Comparison of ENCODE assay signal across 13 cellular contexts in the genomic region with DNA sequence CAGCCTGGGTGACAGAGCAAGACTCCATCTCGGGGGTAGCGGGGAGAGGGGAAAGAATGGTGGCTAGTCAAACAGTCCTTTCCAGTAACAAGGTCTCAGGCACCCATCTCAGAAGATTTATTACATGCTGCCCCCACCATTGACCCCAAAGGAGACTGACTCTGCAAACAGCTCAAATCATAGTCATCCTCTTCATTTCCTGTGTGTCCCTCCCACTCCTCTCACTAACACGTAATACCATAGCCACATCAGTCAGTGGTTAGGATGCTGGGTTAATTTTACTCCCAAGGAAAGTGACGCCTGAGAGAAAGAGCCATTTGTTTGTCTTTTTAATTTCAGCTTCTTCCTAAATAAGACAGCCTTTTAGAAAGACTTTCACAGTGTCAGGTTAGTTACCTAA. TPM values are rescaled to one million over a fixed set of nuclear protein-coding genes. Genes with fewer than 3 reads are reported as not detected.
DNase-seq lines count a peak whose midpoint lies in the region; ATAC-seq and TF ChIP-seq lines count a peak whose summit lies in the region.
"Had no signal": no experiment of that assay in that cellular context is flagged by ENCODE, and none has a peak within 500 bp of the region (broad histone marks: within the 10 kb centered on the region; RNA-seq: fewer than 3 reads in every experiment).

No MANE protein-coding gene starts in this region.

- peaks cover 83% of the 10 kb centered on the region for H3K4me1 Mint-ChIP-seq in HFFc6 (ENCODE audit: low read depth)

- CTCF ChIA-PET in PC-3 (lab: Charles Lee): no interaction called here
- CTCF ChIA-PET in PC-9 (lab: Charles Lee): no interaction called here

- H3K36me3 ChIP-seq in PC-3 (ENCODE audit: low read depth, low read length) (no peaks in the 10 kb centered on the region), PC-9 (ENCODE audit: low read depth) (no peaks in the 10 kb centered on the region), right lobe of liver (no peaks in the 10 kb centered on the region)
- H3K36me3 ChIP-seq: gastrocnemius medialis, left ventricle myocardium inferior had no signal

- DNase-seq in GM10266 (ENCODE audit: extremely low spot score) (peak; percentile 10), HFFc6 (peak; percentile 12), PC-3 (peak; percentile 9), kidney tubule cell (ENCODE audit: low spot score) (peak; percentile 86), GF-D8 (lab: John Stamatoyannopoulos, UW) (no peak), PC-9 (no peak), right lobe of liver (no peak)
- DNase-seq: central memory CD4-positive, alpha-beta T cell; gastrocnemius medialis; left ventricle myocardium inferior; NCI-H1105 treated with DMSO at 0.1 percent for 48 hours; stimulated activated CD4-positive, alpha-beta T cell treated with anti-CD3 and anti-CD28 coated beads, Interleukin-4, amount 100 ng/mL, for 24 hours had no signal

- POLR2A ChIA-PET in PC-3 (lab: Charles Lee; ENCODE audit: unreplicated experiment): no interaction called here
- POLR2A ChIA-PET in PC-9 (lab: Charles Lee; ENCODE audit: unreplicated experiment): interaction anchor here (0.5 kb wide), 1 partner anchor 66 kb away, joined by 6 read pairs; no protein-coding TSS in a partner anchor

- TF ChIP-seq CTCF in GM10266 (IDR thresholded peaks at IDR 0.05; ENCODE audit: control insufficient read depth, insufficient read depth, low read depth, missing control alignments) (no peak), HFFc6 (IDR thresholded peaks at IDR 0.05) (no peak), PC-3 (conservative IDR thresholded peaks at IDR 0.05; ENCODE audit: low read depth, low read length) (no peak), PC-9 (conservative IDR thresholded peaks at IDR 0.05) (no peak), right lobe of liver (IDR thresholded peaks at IDR 0.05) (no peak)

- peak overlapping the region; percentile 72 for H3K27ac Mint-ChIP-seq in HFFc6

- H3K4me3 ChIP-seq in PC-3 (ENCODE audit: low read length) (no peak overlapping the region), PC-9 (no peak overlapping the region), right lobe of liver (no peak overlapping the region)
- H3K4me3 ChIP-seq: gastrocnemius medialis, left ventricle myocardium inferior had no signal

- H4K20me1 ChIP-seq in PC-3 (ENCODE audit: low read length) (no peaks in the 10 kb centered on the region), PC-9 (ENCODE audit: insufficient read depth) (no peaks in the 10 kb centered on the region)

- no peak overlapping the region for H3K9ac ChIP-seq in PC-3 (ENCODE audit: low read length)

- peaks cover 4% of the 10 kb centered on the region for H3K36me3 Mint-ChIP-seq in HFFc6 (ENCODE audit: low read depth)

- H2AFZ ChIP-seq in PC-3 (ENCODE audit: low read length) (no peak overlapping the region), PC-9 (no peak overlapping the region)

- H3K27me3 ChIP-seq in PC-3 (ENCODE audit: low read length) (no peaks in the 10 kb centered on the region), PC-9 (ENCODE audit: insufficient read depth, low read depth) (no peaks in the 10 kb centered on the region), right lobe of liver (no peaks in the 10 kb centered on the region)
- H3K27me3 ChIP-seq: gastrocnemius medialis had no signal

- no peaks in the 10 kb centered on the region for H3K9me3 ChIP-seq in PC-3 (ENCODE audit: low read length)
- H3K9me3 ChIP-seq in PC-9 (ENCODE audit: insufficient read depth, low read depth): peaks cover 5% of the 10 kb centered on the region
- no peaks in the 10 kb centered on the region for H3K9me3 ChIP-seq in right lobe of liver
- H3K9me3 ChIP-seq: gastrocnemius medialis, left ventricle myocardium inferior had no signal

- no peak overlapping the region for H3K4me3 Mint-ChIP-seq in HFFc6

- 15% methylated on average over 2 of the region's 4 CpGs for WGBS in right lobe of liver (ENCODE audit: insufficient coverage, low coverage, low lambda C conversion rate, missing lambda C conversion rate)

- no peaks in the 10 kb centered on the region for H3K9me3 Mint-ChIP-seq in HFFc6

- H3F3A ChIP-seq in PC-3 (ENCODE audit: low read length, unreplicated experiment) (no peaks in the 10 kb centered on the region), PC-9 (ENCODE audit: insufficient read depth, low read depth) (peaks cover 4% of the 10 kb centered on the region; the same call in 1 of the 2 replicates)

- peaks cover 2% of the 10 kb centered on the region; the same call in 1 of the 2 replicates for H3K27me3 Mint-ChIP-seq in HFFc6 (ENCODE audit: insufficient read depth)

- no peak overlapping the region for H3K27ac ChIP-seq in PC-3 (ENCODE audit: low read length)
- no peak overlapping the region for H3K27ac ChIP-seq in PC-9
- no peak overlapping the region for H3K27ac ChIP-seq in right lobe of liver
- H3K27ac ChIP-seq: gastrocnemius medialis, left ventricle myocardium inferior had no signal

- H3K79me2 ChIP-seq in PC-3 (ENCODE audit: low read length) (no peaks in the 10 kb centered on the region), PC-9 (ENCODE audit: low read depth) (no peaks in the 10 kb centered on the region)

- BruUV-seq in PC-3 (replicated peaks; lab: Mats Ljungman, UMichigan) (no TSS peak), PC-9 (replicated peaks; lab: Mats Ljungman, UMichigan) (no TSS peak)

- H3K9me2 ChIP-seq in PC-3 (replicated peaks; ENCODE audit: low read length) (no peaks in the 10 kb centered on the region), PC-9 (ENCODE audit: insufficient read depth) (no peaks in the 10 kb centered on the region)

- no peak overlapping the region for H3K4me2 ChIP-seq in PC-3 (ENCODE audit: low read length)
- H3K4me2 ChIP-seq in PC-9: no peak overlapping the region

- intact Hi-C loops in PC-3 (cut with micrococcal nuclease) (no loop called here), PC-9 (cut with micrococcal nuclease; ENCODE audit: unreplicated experiment) (no loop called here), right lobe of liver (cut with DNase I) (no loop called here)

- ATAC-seq in PC-3: no peak
- no peak for ATAC-seq in right lobe of liver
- ATAC-seq in HG02588 (IDR thresholded peaks at IDR 0.05; ENCODE audit: unreplicated experiment): no peak
- ATAC-seq: gastrocnemius medialis had no signal

- H3K4me1 ChIP-seq in PC-3 (ENCODE audit: insufficient read depth, low read length): peaks cover 5% of the 10 kb centered on the region; the same call in 1 of the 2 replicates
- H3K4me1 ChIP-seq in PC-9 (replicated peaks; ENCODE audit: insufficient read depth): peaks cover 12% of the 10 kb centered on the region
- no peaks in the 10 kb centered on the region for H3K4me1 ChIP-seq in right lobe of liver
- H3K4me1 ChIP-seq: gastrocnemius medialis, left ventricle myocardium inferior had no signal

- no peak for TF ChIP-seq POLR2A in right lobe of liver (IDR thresholded peaks at IDR 0.05)

RNA-seq across cellular contexts. Expression of gene BET1, which starts 56.6 kb away (rescaled TPM):
- 10 to 100 TPM; 26.4 to 36.5 (median 30.5) TPM for total RNA-seq in HFFc6 (2021; fragmentation: NEBNext Ultra II Directional; extraction: Animal tissue kit (Norgen Biotek cat#: 25700))
- total RNA-seq in PC-3 (2014; rRNA removed) (7.9 and 12.1 TPM in 2 replicates), PC-9 (2021) (39.5 and 43.0 TPM in 2 replicates), right lobe of liver (10 to 100 TPM; 12.4 to 19.7 (median 16.5) TPM)

Comparison
In these comparisons a context has a peak if more than half of its experiments do, and no peak if none do; other contexts are left out.
1. DNase-seq: peak in GM10266 (single experiment), HFFc6 (single experiment), PC-3 (single experiment) and kidney tubule cell (single experiment); none in GF-D8 (single experiment), PC-9 (0 of 2) and right lobe of liver (0 of 3).